Comparison of ENCODE assay signal across 8 cellular contexts in genomic region chr17:8162997-8163977, GRCh38. TPM values are rescaled to one million over a fixed set of nuclear protein-coding genes. Genes with fewer than 3 reads are reported as not detected.
DNase-seq lines count a peak whose midpoint lies in the region; ATAC-seq and TF ChIP-seq lines count a peak whose summit lies in the region.

No MANE protein-coding gene starts in this region.

- peak overlapping the region; percentile 94 to 100 (median 98) for H3K27ac Mint-ChIP-seq in CD8-positive, alpha-beta memory T cell
- peak overlapping the region; percentile 99 for H3K27ac Mint-ChIP-seq in activated T-helper 1 cell treated with anti-CD3 and anti-CD28 coated beads, Interleukin-12 subunit alpha, Interleukin-12 subunit beta, Interleukin-2, Interleukin-4 antibody, amounts not matched to agents 30 ng/mL and 10 ng/mL and 1 ng/mL, durations not matched to agents 14 hours and 24 hours and 36 hours

- no peak for TF ChIP-seq CTCF in heart right ventricle (IDR thresholded peaks at IDR 0.05)

- H3K4me3 ChIP-seq in CD8-positive, alpha-beta memory T cell (ENCODE audit: low read length), result peak overlapping the region; percentile 49
- H3K4me3 ChIP-seq in HUES64 (ENCODE audit: low read length), result peak overlapping the region; percentile 93
- peak overlapping the region; percentile 80 to 100 (median 99) for H3K4me3 ChIP-seq in heart right ventricle

- H3K27ac ChIP-seq in CD8-positive, alpha-beta memory T cell (ENCODE audit: low read depth, low read length), result peak overlapping the region; percentile 98
- H3K27ac ChIP-seq in HUES64 (ENCODE audit: low read depth, low read length) (peak overlapping the region; percentile 91), heart right ventricle (peak overlapping the region; percentile 97 to 100 (median 100))

- peaks cover 5 to 39% (median 13%) of the 10 kb centered on the region in 3 donors for H3K36me3 Mint-ChIP-seq in CD8-positive, alpha-beta memory T cell
- H3K36me3 Mint-ChIP-seq in activated T-helper 1 cell treated with anti-CD3 and anti-CD28 coated beads, Interleukin-12 subunit alpha, Interleukin-12 subunit beta, Interleukin-2, Interleukin-4 antibody, amounts not matched to agents 30 ng/mL and 10 ng/mL and 1 ng/mL, durations not matched to agents 14 hours and 24 hours and 36 hours (ENCODE audit: low read depth), result peaks cover 27% of the 10 kb centered on the region

- H3K9ac ChIP-seq in HUES64 (ENCODE audit: low read depth, low read length), result peak overlapping the region; percentile 81

- ATAC-seq in heart right ventricle, result peak in 7 of 8 donors; percentile 0 to 20 (median 9)
- ATAC-seq in GM18502 (IDR thresholded peaks at IDR 0.05; ENCODE audit: poor library complexity, unreplicated experiment), result no peak

- WGBS in HUES64, result 1% methylated on average over 55 of the region's 55 CpGs
- 5 to 17% methylated on average over 23 to 55 of the region's 55 CpGs for WGBS in heart right ventricle, 2 donors

- peaks cover 27% of the 10 kb centered on the region for H3K36me3 ChIP-seq in CD8-positive, alpha-beta memory T cell (ENCODE audit: insufficient read depth, low read length)
- H3K36me3 ChIP-seq in HUES64 (ENCODE audit: insufficient read depth, low read length), result peaks cover 19% of the 10 kb centered on the region
- H3K36me3 ChIP-seq in heart right ventricle, result peaks cover 0 to 30% (median 17%) of the 10 kb centered on the region in 9 donors

- CTCF ChIA-PET in CD8-positive, alpha-beta memory T cell (lab: Charles Lee), result interaction anchor here (0.7 to 3.0 kb wide), 6 partner anchors 10 to 59 kb away, joined by 3 to 11 read pairs (median 4); partner anchors contain the start of gene BORCS6

- peaks cover 0 to 3% of the 10 kb centered on the region in 2 donors for H3K27me3 Mint-ChIP-seq in CD8-positive, alpha-beta memory T cell
- H3K27me3 Mint-ChIP-seq in activated T-helper 1 cell treated with anti-CD3 and anti-CD28 coated beads, Interleukin-12 subunit alpha, Interleukin-12 subunit beta, Interleukin-2, Interleukin-4 antibody, amounts not matched to agents 30 ng/mL and 10 ng/mL and 1 ng/mL, durations not matched to agents 14 hours and 24 hours and 36 hours (ENCODE audit: insufficient read depth), result no peaks in the 10 kb centered on the region

- intact Hi-C loops in activated T-helper 1 cell treated with anti-CD3 and anti-CD28 coated beads, Interleukin-12 subunit alpha, Interleukin-12 subunit beta, Interleukin-2, Interleukin-4 antibody, amounts not matched to agents 30 ng/mL and 10 ng/mL and 1 ng/mL, durations not matched to agents 14 hours and 24 hours and 36 hours (cut with micrococcal nuclease), result no loop called here
- intact Hi-C loops in heart right ventricle (cut with DNase I), result loop anchor here in 3 of 10 donors (5.0 kb wide), 2 partner anchors 36 to 41 kb away; partner anchors contain the start of gene HES7 (in 2 of the 3)

- H3K9me3 Mint-ChIP-seq in CD8-positive, alpha-beta memory T cell, result no peaks in the 10 kb centered on the region
- no peaks in the 10 kb centered on the region for H3K9me3 Mint-ChIP-seq in activated T-helper 1 cell treated with anti-CD3 and anti-CD28 coated beads, Interleukin-12 subunit alpha, Interleukin-12 subunit beta, Interleukin-2, Interleukin-4 antibody, amounts not matched to agents 30 ng/mL and 10 ng/mL and 1 ng/mL, durations not matched to agents 14 hours and 24 hours and 36 hours

- H3K4me1 Mint-ChIP-seq in CD8-positive, alpha-beta memory T cell, result peaks cover 54 to 65% (median 58%) of the 10 kb centered on the region in 3 donors
- H3K4me1 Mint-ChIP-seq in activated T-helper 1 cell treated with anti-CD3 and anti-CD28 coated beads, Interleukin-12 subunit alpha, Interleukin-12 subunit beta, Interleukin-2, Interleukin-4 antibody, amounts not matched to agents 30 ng/mL and 10 ng/mL and 1 ng/mL, durations not matched to agents 14 hours and 24 hours and 36 hours (ENCODE audit: low read depth), result peaks cover 59% of the 10 kb centered on the region

- POLR2A ChIA-PET in CD8-positive, alpha-beta memory T cell (lab: Charles Lee), result interaction anchor here (0.5 to 3.2 kb wide), 16 partner anchors 8 to 132 kb away, joined by 3 to 46 read pairs (median 4); partner anchors contain the start of genes CTC1, PER1, SLC25A35 and TMEM107

- H3K9me3 ChIP-seq in CD8-positive, alpha-beta memory T cell (ENCODE audit: low read length), result no peaks in the 10 kb centered on the region
- H3K9me3 ChIP-seq in HUES64 (ENCODE audit: insufficient read depth, low read depth, low read length) (no peaks in the 10 kb centered on the region), heart right ventricle (no peaks in the 10 kb centered on the region)

- H3K27me3 ChIP-seq in CD8-positive, alpha-beta memory T cell (ENCODE audit: insufficient read depth, low read length, poor library complexity, severe bottlenecking), result no peaks in the 10 kb centered on the region
- no peaks in the 10 kb centered on the region for H3K27me3 ChIP-seq in HUES64 (ENCODE audit: insufficient read depth, low read length)
- no peaks in the 10 kb centered on the region for H3K27me3 ChIP-seq in heart right ventricle

- H3K4me3 Mint-ChIP-seq in CD8-positive, alpha-beta memory T cell, result peak overlapping the region; percentile 84 to 95 (median 88)
- H3K4me3 Mint-ChIP-seq in activated T-helper 1 cell treated with anti-CD3 and anti-CD28 coated beads, Interleukin-12 subunit alpha, Interleukin-12 subunit beta, Interleukin-2, Interleukin-4 antibody, amounts not matched to agents 30 ng/mL and 10 ng/mL and 1 ng/mL, durations not matched to agents 14 hours and 24 hours and 36 hours, result peak overlapping the region; percentile 88

- DNase-seq in CD8-positive, alpha-beta memory T cell, result peak in 2 of 5 donors; percentile 16 to 62
- DNase-seq in activated T-helper 1 cell treated with anti-CD3 and anti-CD28 coated beads, Interleukin-12 subunit alpha, Interleukin-12 subunit beta, Interleukin-2, Interleukin-4 antibody, amounts not matched to agents 30 ng/mL and 10 ng/mL and 1 ng/mL, durations not matched to agents 14 hours and 24 hours and 36 hours (ENCODE audit: low spot score), result no peak
- no peak for DNase-seq in heart right ventricle
- peak; percentile 72 for DNase-seq in retina
- DNase-seq in NCI-H187 (lab: John Stamatoyannopoulos, UW), result no peak
- no peak for DNase-seq in HK-2 (ENCODE audit: unreplicated experiment)

- peaks cover 57% of the 10 kb centered on the region for H3K4me1 ChIP-seq in CD8-positive, alpha-beta memory T cell (ENCODE audit: insufficient read depth, low read length)
- H3K4me1 ChIP-seq in HUES64 (ENCODE audit: insufficient read depth, low read length), result peaks cover 17% of the 10 kb centered on the region
- peaks cover 25 to 62% (median 52%) of the 10 kb centered on the region in 9 donors for H3K4me1 ChIP-seq in heart right ventricle

RNA-seq across cellular contexts. Expression of gene VAMP2, which starts 0.5 kb away (rescaled TPM):
- total RNA-seq in CD8-positive, alpha-beta memory T cell, result 10 to 100 TPM; 38.3 to 41.0 TPM
- polyA plus RNA-seq in CD8-positive, alpha-beta memory T cell, result 98.3 TPM
- polyA plus RNA-seq in HUES64 (2013, experiment 1 of 2), result 14.3 TPM
- polyA plus RNA-seq in HUES64 (2013, experiment 2 of 2), result 18.9 TPM
- 54.7 and 55.9 TPM in 2 replicates for total RNA-seq in activated T-helper 1 cell treated with anti-CD3 and anti-CD28 coated beads, Interleukin-12 subunit alpha, Interleukin-12 subunit beta, Interleukin-2, Interleukin-4 antibody, amounts not matched to agents 30 ng/mL and 10 ng/mL and 1 ng/mL, durations not matched to agents 14 hours and 24 hours and 36 hours
- 10 to 100 TPM; 46.8 to 67.8 (median 62.7) TPM for total RNA-seq in heart right ventricle
- polyA plus RNA-seq in heart right ventricle, result 10 to 100 TPM; 49.0 to 54.3 TPM

RNA-seq across cellular contexts. Expression of gene PER1, which starts 11.1 kb away (rescaled TPM):
- total RNA-seq in CD8-positive, alpha-beta memory T cell, result 10 to 100 TPM; 26.5 to 35.8 TPM
- polyA plus RNA-seq in CD8-positive, alpha-beta memory T cell, result 12.1 TPM
- 14.0 TPM for polyA plus RNA-seq in HUES64 (2013, experiment 1 of 2)
- 18.1 TPM for polyA plus RNA-seq in HUES64 (2013, experiment 2 of 2)
- 36.9 and 37.4 TPM in 2 replicates for total RNA-seq in activated T-helper 1 cell treated with anti-CD3 and anti-CD28 coated beads, Interleukin-12 subunit alpha, Interleukin-12 subunit beta, Interleukin-2, Interleukin-4 antibody, amounts not matched to agents 30 ng/mL and 10 ng/mL and 1 ng/mL, durations not matched to agents 14 hours and 24 hours and 36 hours
- total RNA-seq in heart right ventricle, result 100 to 1,000 TPM in 6 of 10 donors, 10 to 100 TPM in 4; 37.4 to 154 (median 112) TPM
- polyA plus RNA-seq in heart right ventricle, result 100 to 1,000 TPM; 112 to 135 TPM

RNA-seq across cellular contexts. Expression of gene TMEM107, which starts 12.9 kb away (rescaled TPM):
- total RNA-seq in CD8-positive, alpha-beta memory T cell, result 10 to 100 TPM; 21.3 to 22.4 TPM
- polyA plus RNA-seq in CD8-positive, alpha-beta memory T cell, result 50.7 TPM
- polyA plus RNA-seq in HUES64 (2013, experiment 1 of 2), result 29.8 TPM
- polyA plus RNA-seq in HUES64 (2013, experiment 2 of 2), result 35.4 TPM
- 19.3 and 20.8 TPM in 2 replicates for total RNA-seq in activated T-helper 1 cell treated with anti-CD3 and anti-CD28 coated beads, Interleukin-12 subunit alpha, Interleukin-12 subunit beta, Interleukin-2, Interleukin-4 antibody, amounts not matched to agents 30 ng/mL and 10 ng/mL and 1 ng/mL, durations not matched to agents 14 hours and 24 hours and 36 hours
- total RNA-seq in heart right ventricle, result 10 to 100 TPM in 1 of 10 donors, 1 to 10 TPM in 9; 5.2 to 15.2 (median 7.3) TPM
- polyA plus RNA-seq in heart right ventricle, result 1 to 10 TPM; 4.5 to 7.8 TPM

RNA-seq across cellular contexts. Expression of gene BORCS6, which starts 26.7 kb away (rescaled TPM):
- 1 to 10 TPM; 8.1 to 8.8 TPM for total RNA-seq in CD8-positive, alpha-beta memory T cell
- polyA plus RNA-seq in CD8-positive, alpha-beta memory T cell, result 30.0 TPM
- polyA plus RNA-seq in HUES64 (2013, experiment 1 of 2), result 2.6 TPM
- 3.0 TPM for polyA plus RNA-seq in HUES64 (2013, experiment 2 of 2)
- 6.3 and 6.7 TPM in 2 replicates for total RNA-seq in activated T-helper 1 cell treated with anti-CD3 and anti-CD28 coated beads, Interleukin-12 subunit alpha, Interleukin-12 subunit beta, Interleukin-2, Interleukin-4 antibody, amounts not matched to agents 30 ng/mL and 10 ng/mL and 1 ng/mL, durations not matched to agents 14 hours and 24 hours and 36 hours
- total RNA-seq in heart right ventricle, result 1 to 10 TPM; 5.3 to 9.4 (median 7.7) TPM
- polyA plus RNA-seq in heart right ventricle, result 10 to 100 TPM in 1 of 2 donors, 1 to 10 TPM in 1; 4.2 to 13.8 TPM

RNA-seq across cellular contexts. Expression of gene HES7, which starts 39.4 kb away (rescaled TPM):
- total RNA-seq in CD8-positive, alpha-beta memory T cell, result 1 to 10 TPM; 1.6 to 1.8 TPM
- not detected for polyA plus RNA-seq in CD8-positive, alpha-beta memory T cell
- polyA plus RNA-seq in HUES64 (2013, experiment 1 of 2), result 0.85 TPM
- polyA plus RNA-seq in HUES64 (2013, experiment 2 of 2), result 0.89 TPM
- total RNA-seq in activated T-helper 1 cell treated with anti-CD3 and anti-CD28 coated beads, Interleukin-12 subunit alpha, Interleukin-12 subunit beta, Interleukin-2, Interleukin-4 antibody, amounts not matched to agents 30 ng/mL and 10 ng/mL and 1 ng/mL, durations not matched to agents 14 hours and 24 hours and 36 hours, result 0.88 and 1.8 TPM in 2 replicates
- total RNA-seq in heart right ventricle, result under 1 TPM in 5 of 10 donors, not detected in 5; 0.17 to 0.52 (median 0.38) TPM
- polyA plus RNA-seq in heart right ventricle, result 1 to 10 TPM in 1 of 2 donors, under 1 TPM in 1; 0.91 to 1.5 TPM

Comparison
In these comparisons a context has a peak if more than half of its experiments do, and no peak if none do; other contexts are left out.
1. H3K4me3 ChIP-seq: peak in every context shown above with its lines; median percentile 99 in heart right ventricle; 93 in HUES64; 49 in CD8-positive, alpha-beta memory T cell.